In genomic region chr5:57085306-57086081, GRCh38 we compare ENCODE assay signal across 37 cellular contexts.
"Had no signal": no experiment of that assay in that cellular context is flagged by ENCODE, and none has a peak within 500 bp of the region (broad histone marks: within the 10 kb centered on the region; RNA-seq: fewer than 3 reads in every experiment).

No MANE protein-coding gene starts in this region.

- H3K27me3 ChIP-seq: adrenal gland, body of pancreas, breast epithelium, MG63, Peyer's patch had no signal

- H3K27ac ChIP-seq: adrenal gland, body of pancreas, breast epithelium, Peyer's patch, SJSA1 had no signal

- ATAC-seq: body of pancreas, PC-3 had no signal

- FAIRE-seq: astrocyte, TTC549 had no signal

- H3K4me2 ChIP-seq: SK-N-SH had no signal

- H3K4me3 ChIP-seq: adrenal gland, body of pancreas, breast epithelium, MG63, Peyer's patch, SJSA1 had no signal

- DNase-seq: activated CD4-positive, alpha-beta memory T cell treated with anti-CD3 and anti-CD28 coated beads for 36 hours; activated CD4-positive, alpha-beta T cell treated with anti-CD3 and anti-CD28 coated beads, Interleukin-2, amount 10 ng/mL, durations not matched to agents 7 days and 5 days; activated effector memory CD4-positive, alpha-beta T cell treated with anti-CD3 and anti-CD28 coated beads, Interleukin-2, amount 50 U/mL, for 16 hours; activated naive CD4-positive, alpha-beta T cell; activated naive CD4-positive, alpha-beta T cell treated with anti-CD3 and anti-CD28 coated beads, Interleukin-2, amount 50 U/mL, for 16 hours; activated naive CD8-positive, alpha-beta T cell treated with anti-CD3 and anti-CD28 coated beads, Interleukin-2, amount 10 ng/mL, durations not matched to agents 7 days and 5 days; activated T-cell treated with anti-CD3 and anti-CD28 coated beads, Interleukin-2, amount 50 U/mL, for 24 hours; adrenal gland; body of pancreas; caudate nucleus; Kasumi-1; KG1; MG63; NCI-H1048; NCI-H1105 treated with DMSO at 0.1 percent for 48 hours; NCI-H1436; NCI-H1694 treated with DMSO at 0.1 percent for 48 hours; NCI-H2029 treated with DMSO at 0.1 percent for 48 hours; NCI-H2107; NCI-H2171; NCI-H510A; NCI-H526; NCI-H748 treated with DMSO at 0.1 percent for 48 hours; NK-92 treated with Interleukin-12 subunit alpha and Interleukin-12 subunit beta, amount 100 ng/mL, for 24 hours; PC-3; Peyer's patch; RPMI8226; SHP77 treated with DMSO at 0.1 percent for 48 hours; SK-N-SH had no signal

- H3K9ac ChIP-seq: SK-N-SH had no signal

- H3K9me3 Mint-ChIP-seq: activated CD4-positive, alpha-beta memory T cell treated with anti-CD3 and anti-CD28 coated beads for 36 hours; activated T-cell treated with anti-CD3 and anti-CD28 coated beads, Interleukin-2, amount 50 U/mL, for 24 hours; activated T-helper 1 cell treated with anti-CD3 and anti-CD28 coated beads, Interleukin-12 subunit alpha, Interleukin-12 subunit beta, Interleukin-2, Interleukin-4 antibody, amounts not matched to agents 30 ng/mL and 10 ng/mL and 1 ng/mL, durations not matched to agents 14 hours and 24 hours and 36 hours; T-helper 1 cell treated with Interleukin-12 subunit alpha and Interleukin-12 subunit beta and Interleukin-4 antibody, amounts not matched to agents 30 μg/mL and 1 μg/mL, for 36 hours; T-helper 2 cell treated with Interferon-gamma antibody and Interleukin-4, amounts not matched to agents 5 μg/mL and 100 μg/mL, for 36 hours had no signal

- H3K4me1 Mint-ChIP-seq: activated CD4-positive, alpha-beta T cell treated with anti-CD3 and anti-CD28 coated beads, Interleukin-2, amount 10 ng/mL, durations not matched to agents 7 days and 5 days; activated naive CD8-positive, alpha-beta T cell treated with anti-CD3 and anti-CD28 coated beads, Interleukin-2, amount 10 ng/mL, durations not matched to agents 7 days and 5 days; IgD-negative memory B cell had no signal

- H3K36me3 ChIP-seq: adrenal gland, breast epithelium, MG63, Peyer's patch, SJSA1 had no signal

- H3K27me3 Mint-ChIP-seq: activated CD4-positive, alpha-beta T cell treated with anti-CD3 and anti-CD28 coated beads, Interleukin-2, amount 10 ng/mL, durations not matched to agents 7 days and 5 days had no signal

- H3K27ac Mint-ChIP-seq: activated CD4-positive, alpha-beta memory T cell treated with anti-CD3 and anti-CD28 coated beads for 36 hours; activated CD4-positive, alpha-beta T cell treated with anti-CD3 and anti-CD28 coated beads, Interleukin-2, amount 10 ng/mL, durations not matched to agents 7 days and 5 days; activated naive CD8-positive, alpha-beta T cell treated with anti-CD3 and anti-CD28 coated beads, Interleukin-2, amount 10 ng/mL, durations not matched to agents 7 days and 5 days; activated T-cell treated with anti-CD3 and anti-CD28 coated beads, Interleukin-2, amount 50 U/mL, for 24 hours; activated T-helper 1 cell treated with anti-CD3 and anti-CD28 coated beads, Interleukin-12 subunit alpha, Interleukin-12 subunit beta, Interleukin-2, Interleukin-4 antibody, amounts not matched to agents 30 ng/mL and 10 ng/mL and 1 ng/mL, durations not matched to agents 14 hours and 24 hours and 36 hours; T-helper 1 cell treated with Interleukin-12 subunit alpha and Interleukin-12 subunit beta and Interleukin-4 antibody, amounts not matched to agents 30 μg/mL and 1 μg/mL, for 36 hours; T-helper 2 cell treated with Interferon-gamma antibody and Interleukin-4, amounts not matched to agents 5 μg/mL and 100 μg/mL, for 36 hours had no signal

- H3K9me3 ChIP-seq: adrenal gland, body of pancreas, breast epithelium, MG63, Peyer's patch, SJSA1, SK-N-SH had no signal

- H3K36me3 Mint-ChIP-seq: activated CD4-positive, alpha-beta memory T cell treated with anti-CD3 and anti-CD28 coated beads for 36 hours; activated naive CD8-positive, alpha-beta T cell treated with anti-CD3 and anti-CD28 coated beads, Interleukin-2, amount 10 ng/mL, durations not matched to agents 7 days and 5 days; IgD-negative memory B cell had no signal

- H3K4me1 ChIP-seq: adrenal gland, body of pancreas, breast epithelium, Peyer's patch, SJSA1 had no signal

- H3K4me3 Mint-ChIP-seq: activated CD4-positive, alpha-beta memory T cell treated with anti-CD3 and anti-CD28 coated beads for 36 hours; activated CD4-positive, alpha-beta T cell treated with anti-CD3 and anti-CD28 coated beads, Interleukin-2, amount 10 ng/mL, durations not matched to agents 7 days and 5 days; activated naive CD8-positive, alpha-beta T cell treated with anti-CD3 and anti-CD28 coated beads, Interleukin-2, amount 10 ng/mL, durations not matched to agents 7 days and 5 days; activated T-cell treated with anti-CD3 and anti-CD28 coated beads, Interleukin-2, amount 50 U/mL, for 24 hours; activated T-helper 1 cell treated with anti-CD3 and anti-CD28 coated beads, Interleukin-12 subunit alpha, Interleukin-12 subunit beta, Interleukin-2, Interleukin-4 antibody, amounts not matched to agents 30 ng/mL and 10 ng/mL and 1 ng/mL, durations not matched to agents 14 hours and 24 hours and 36 hours; IgD-negative memory B cell; T-helper 1 cell treated with Interleukin-12 subunit alpha and Interleukin-12 subunit beta and Interleukin-4 antibody, amounts not matched to agents 30 μg/mL and 1 μg/mL, for 36 hours; T-helper 2 cell treated with Interferon-gamma antibody and Interleukin-4, amounts not matched to agents 5 μg/mL and 100 μg/mL, for 36 hours had no signal
